In genomic region chr11:75330886-75331285, GRCh38 we compare ENCODE assay signal across 1 cellular context.
TF ChIP-seq lines count a peak whose summit lies in the region.

No MANE protein-coding gene starts in this region.

TF ChIP-seq in K562, 482 proteins besides CTCF, POLR2A, EP300 and RAD21:
- peak; percentile 91 for TF ChIP-seq ZBTB33 (CRISPR knock-in tag; IDR thresholded peaks at IDR 0.05)
TF ChIP-seq in K562: peak in this region for 1; not testable (repeated sequence) for 481.
